In the genomic region with DNA sequence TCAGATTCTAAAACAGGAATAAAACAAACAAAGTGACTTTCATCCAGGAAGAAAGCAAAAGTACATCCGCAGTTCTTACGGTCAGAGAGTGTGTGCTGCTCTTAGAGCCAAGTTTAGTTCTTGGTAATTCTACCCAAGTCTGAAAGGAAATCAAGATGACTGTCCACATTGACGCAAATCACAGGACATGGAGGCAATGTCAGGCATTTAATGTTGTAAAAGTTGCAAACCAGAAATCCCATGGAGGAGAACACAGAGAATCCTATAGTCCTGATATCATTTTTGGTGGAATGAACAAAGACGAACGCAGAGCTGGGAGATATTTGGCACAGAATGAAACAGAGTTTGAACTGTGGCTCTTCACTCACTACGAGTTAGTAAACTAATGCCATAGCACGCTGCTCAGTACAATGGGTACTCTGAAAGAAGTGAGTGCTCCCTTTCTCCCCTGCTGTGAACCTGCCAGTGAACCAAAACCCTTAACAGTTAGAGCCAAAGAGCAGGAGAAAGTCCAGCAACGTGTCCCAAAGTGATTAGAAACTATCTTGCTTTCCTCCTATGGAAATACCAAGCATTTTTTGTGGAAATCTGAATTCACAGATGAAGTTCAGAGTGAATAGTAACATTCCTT, we compare ENCODE assay signal across 10 cellular contexts.
DNase-seq lines count a peak whose midpoint lies in the region; ATAC-seq lines count a peak whose summit lies in the region.
"Had no signal": no experiment of that assay in that cellular context is flagged by ENCODE, and none has a peak within 500 bp of the region (broad histone marks: within the 10 kb centered on the region; RNA-seq: fewer than 3 reads in every experiment).

No MANE protein-coding gene starts in this region.

- DNase-seq in DMS79 (lab: John Stamatoyannopoulos, UW) = peak; percentile 26
- DNase-seq in SK-N-MC (ENCODE audit: low read depth, low spot score) = no peak
- peak; percentile 70 for DNase-seq in glomerular endothelial cell (ENCODE audit: extremely low read depth, low read depth, low spot score)
- DNase-seq in pulmonary artery endothelial cell (ENCODE audit: low read depth, low spot score) = peak; percentile 30
- DNase-seq in activated naive CD4-positive, alpha-beta T cell treated with anti-CD3 and anti-CD28 coated beads for 36 hours = no peak
- no peak for DNase-seq in effector memory CD8-positive, alpha-beta T cell
- DNase-seq in DMS 273 treated with DMSO at 0.1 percent for 48 hours (lab: John Stamatoyannopoulos, UW) = no peak
- DNase-seq: GF-D8, NCI-H146 had no signal

- 0 out of 2 replicates have a peak overlapping the region, but pooled peaks have one; percentile 42 for H3K4me3 ChIP-seq in SK-N-MC

- H3K9me3 Mint-ChIP-seq in activated naive CD4-positive, alpha-beta T cell treated with anti-CD3 and anti-CD28 coated beads for 36 hours = peaks cover 3% of the 10 kb centered on the region
- peaks cover 0 to 3% of the 10 kb centered on the region in 2 donors for H3K9me3 Mint-ChIP-seq in effector memory CD8-positive, alpha-beta T cell

- no peaks in the 10 kb centered on the region for H3K36me3 Mint-ChIP-seq in activated naive CD4-positive, alpha-beta T cell treated with anti-CD3 and anti-CD28 coated beads for 36 hours (ENCODE audit: low read depth)
- H3K36me3 Mint-ChIP-seq in effector memory CD8-positive, alpha-beta T cell (ENCODE audit: insufficient read depth) = no peaks in the 10 kb centered on the region

- peak overlapping the region; percentile 48 for H3K9ac ChIP-seq in SK-N-MC (ENCODE audit: insufficient read length)

- no peak for ATAC-seq in HG03469 (IDR thresholded peaks at IDR 0.05; ENCODE audit: unreplicated experiment)
- no peak for ATAC-seq in effector memory CD8-positive, alpha-beta T cell (replicated peaks)

- H3K27ac ChIP-seq in SK-N-MC = peak overlapping the region; percentile 54; the same call in 1 of the 2 replicates

- H3K4me1 Mint-ChIP-seq in activated naive CD4-positive, alpha-beta T cell treated with anti-CD3 and anti-CD28 coated beads for 36 hours (ENCODE audit: low read depth) = no peaks in the 10 kb centered on the region
- no peaks in the 10 kb centered on the region for H3K4me1 Mint-ChIP-seq in effector memory CD8-positive, alpha-beta T cell (ENCODE audit: low read depth in 2 of 2)

- H3K4me3 Mint-ChIP-seq in activated naive CD4-positive, alpha-beta T cell treated with anti-CD3 and anti-CD28 coated beads for 36 hours = no peak overlapping the region
- H3K4me3 Mint-ChIP-seq in effector memory CD8-positive, alpha-beta T cell = no peak overlapping the region

- H3K27ac Mint-ChIP-seq in activated naive CD4-positive, alpha-beta T cell treated with anti-CD3 and anti-CD28 coated beads for 36 hours = no peak overlapping the region
- no peak overlapping the region for H3K27ac Mint-ChIP-seq in effector memory CD8-positive, alpha-beta T cell

- H3K27me3 Mint-ChIP-seq in activated naive CD4-positive, alpha-beta T cell treated with anti-CD3 and anti-CD28 coated beads for 36 hours (ENCODE audit: low read depth) = no peaks in the 10 kb centered on the region
- H3K27me3 Mint-ChIP-seq in effector memory CD8-positive, alpha-beta T cell = no peaks in the 10 kb centered on the region

- CTCF ChIA-PET in activated naive CD4-positive, alpha-beta T cell treated with anti-CD3 and anti-CD28 coated beads for 36 hours (lab: Charles Lee) = no interaction called here

- intact Hi-C loops in activated naive CD4-positive, alpha-beta T cell treated with anti-CD3 and anti-CD28 coated beads for 36 hours (cut with micrococcal nuclease) = no loop called here

- H3K36me3 ChIP-seq in SK-N-MC (ENCODE audit: insufficient read depth, low read length) = no peaks in the 10 kb centered on the region

- H3K9me3 ChIP-seq in SK-N-MC (ENCODE audit: low read depth, low read length) = no peaks in the 10 kb centered on the region

Comparison
In these comparisons a context has a peak if more than half of its experiments do, and no peak if none do; other contexts are left out.
1. DNase-seq: peak in DMS79 (single experiment), glomerular endothelial cell (single experiment) and pulmonary artery endothelial cell (single experiment); none in SK-N-MC (single experiment), activated naive CD4-positive, alpha-beta T cell treated with anti-CD3 and anti-CD28 coated beads for 36 hours (single experiment), effector memory CD8-positive, alpha-beta T cell (0 of 3) and DMS 273 treated with DMSO at 0.1 percent for 48 hours (single experiment).